In the genomic region with DNA sequence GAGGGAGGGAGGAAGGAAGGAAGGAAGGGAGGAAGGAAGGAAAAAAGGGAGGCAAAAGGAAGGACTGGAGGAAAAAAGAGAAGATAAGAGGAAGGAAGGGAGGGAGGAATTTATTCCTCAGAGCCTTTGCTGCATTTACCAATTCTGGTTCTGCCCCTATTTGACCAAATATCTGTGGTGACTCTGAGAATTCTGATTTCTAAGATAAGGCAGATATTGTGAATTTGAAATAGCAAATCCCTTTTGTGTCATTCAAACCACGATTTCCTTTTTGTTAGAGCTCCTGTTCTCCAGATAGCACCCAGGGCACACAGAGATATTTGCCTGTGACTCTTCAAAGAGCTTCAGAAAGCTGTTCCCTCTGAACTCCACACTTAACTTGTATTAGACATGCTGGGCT, we compare ENCODE assay signal across 1 cellular context.
TF ChIP-seq lines count a peak whose summit lies in the region.

No MANE protein-coding gene starts in this region.

TF ChIP-seq in WTC11, 78 proteins besides CTCF, POLR2A, EP300 and RAD21 (continued from another document):
- TF ChIP-seq, protein P1, sequence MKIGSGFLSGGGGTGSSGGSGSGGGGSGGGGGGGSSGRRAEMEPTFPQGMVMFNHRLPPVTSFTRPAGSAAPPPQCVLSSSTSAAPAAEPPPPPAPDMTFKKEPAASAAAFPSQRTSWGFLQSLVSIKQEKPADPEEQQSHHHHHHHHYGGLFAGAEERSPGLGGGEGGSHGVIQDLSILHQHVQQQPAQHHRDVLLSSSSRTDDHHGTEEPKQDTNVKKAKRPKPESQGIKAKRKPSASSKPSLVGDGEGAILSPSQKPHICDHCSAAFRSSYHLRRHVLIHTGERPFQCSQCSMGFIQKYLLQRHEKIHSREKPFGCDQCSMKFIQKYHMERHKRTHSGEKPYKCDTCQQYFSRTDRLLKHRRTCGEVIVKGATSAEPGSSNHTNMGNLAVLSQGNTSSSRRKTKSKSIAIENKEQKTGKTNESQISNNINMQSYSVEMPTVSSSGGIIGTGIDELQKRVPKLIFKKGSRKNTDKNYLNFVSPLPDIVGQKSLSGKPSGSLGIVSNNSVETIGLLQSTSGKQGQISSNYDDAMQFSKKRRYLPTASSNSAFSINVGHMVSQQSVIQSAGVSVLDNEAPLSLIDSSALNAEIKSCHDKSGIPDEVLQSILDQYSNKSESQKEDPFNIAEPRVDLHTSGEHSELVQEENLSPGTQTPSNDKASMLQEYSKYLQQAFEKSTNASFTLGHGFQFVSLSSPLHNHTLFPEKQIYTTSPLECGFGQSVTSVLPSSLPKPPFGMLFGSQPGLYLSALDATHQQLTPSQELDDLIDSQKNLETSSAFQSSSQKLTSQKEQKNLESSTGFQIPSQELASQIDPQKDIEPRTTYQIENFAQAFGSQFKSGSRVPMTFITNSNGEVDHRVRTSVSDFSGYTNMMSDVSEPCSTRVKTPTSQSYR (CRISPR knock-in tag; IDR thresholded peaks at IDR 0.05) = no peak
- TF ChIP-seq, protein P2, sequence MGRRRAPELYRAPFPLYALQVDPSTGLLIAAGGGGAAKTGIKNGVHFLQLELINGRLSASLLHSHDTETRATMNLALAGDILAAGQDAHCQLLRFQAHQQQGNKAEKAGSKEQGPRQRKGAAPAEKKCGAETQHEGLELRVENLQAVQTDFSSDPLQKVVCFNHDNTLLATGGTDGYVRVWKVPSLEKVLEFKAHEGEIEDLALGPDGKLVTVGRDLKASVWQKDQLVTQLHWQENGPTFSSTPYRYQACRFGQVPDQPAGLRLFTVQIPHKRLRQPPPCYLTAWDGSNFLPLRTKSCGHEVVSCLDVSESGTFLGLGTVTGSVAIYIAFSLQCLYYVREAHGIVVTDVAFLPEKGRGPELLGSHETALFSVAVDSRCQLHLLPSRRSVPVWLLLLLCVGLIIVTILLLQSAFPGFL (CRISPR knock-in tag; IDR thresholded peaks at IDR 0.05; ENCODE audit: borderline replicate concordance) = no peak
